25 cellular contexts compared by ENCODE assay signal in genomic region chr1:42888013-42888633, GRCh38. TPM values are rescaled to one million over a fixed set of nuclear protein-coding genes. Genes with fewer than 3 reads are reported as not detected.
DNase-seq lines count a peak whose midpoint lies in the region; FAIRE-seq and TF ChIP-seq lines count a peak whose summit lies in the region.
"Had no signal": no experiment of that assay in that cellular context is flagged by ENCODE, and none has a peak within 500 bp of the region (broad histone marks: within the 10 kb centered on the region; RNA-seq: fewer than 3 reads in every experiment).

No MANE protein-coding gene starts in this region.

- no peaks in the 10 kb centered on the region for H3K79me1 ChIP-seq in H1 (ENCODE audit: low read depth, low read length)
- H3K79me1 ChIP-seq in neuronal stem cell (ENCODE audit: low read depth, low read length), result no peaks in the 10 kb centered on the region

- H3K9me3 ChIP-seq in Karpas-422 (ENCODE audit: low read length) (no peaks in the 10 kb centered on the region), H1 (ENCODE audit: insufficient read depth in 2 of 2, low read depth in 1 of 2, low read length in 1 of 2) (no peaks in the 10 kb centered on the region), neuronal stem cell (replicated peaks in 1 of 2; ENCODE audit: control insufficient read depth in 2 of 2, insufficient read depth in 1 of 2, low read depth in 1 of 2, low read length in 2 of 2) (no peaks in the 10 kb centered on the region), esophagus squamous epithelium (no peaks in the 10 kb centered on the region)
- H3K9me3 ChIP-seq: BE2C, HAP-1, SJSA1 had no signal

- CTCF ChIA-PET in H1 (lab: Charles Lee; ENCODE audit: partially characterized antibody), result interaction anchor here (1.0 to 2.2 kb wide), 5 partner anchors 25 to 118 kb away, joined by 3 to 8 read pairs (median 3); no protein-coding TSS in a partner anchor

- H3K23me2 ChIP-seq in H1 (ENCODE audit: low read depth, low read length), result no peaks in the 10 kb centered on the region

- H4K8ac ChIP-seq in H1 (ENCODE audit: extremely low read depth, insufficient read depth, low read length) (no peak overlapping the region), neuronal stem cell (ENCODE audit: low read depth, low read length) (no peak overlapping the region)

- H4K20me1 ChIP-seq in Karpas-422 (ENCODE audit: insufficient read depth, low read depth, low read length) (no peaks in the 10 kb centered on the region), H1 (replicated peaks in 1 of 2; ENCODE audit: control insufficient read depth in 1 of 2, insufficient read depth in 2 of 2, low read length in 2 of 2) (no peaks in the 10 kb centered on the region)

- no peaks in the 10 kb centered on the region for H3K9me2 ChIP-seq in Karpas-422 (replicated peaks; ENCODE audit: insufficient read depth, low read length)

- no peak overlapping the region for H2BK20ac ChIP-seq in H1 (ENCODE audit: low read length)

- no peak overlapping the region for H3K4ac ChIP-seq in H1 (replicated peaks; ENCODE audit: insufficient read length, low read depth, low read length)
- peak overlapping the region; percentile 30 for H3K4ac ChIP-seq in neuronal stem cell (ENCODE audit: low read length)

- H3K18ac ChIP-seq in H1 (ENCODE audit: extremely low read depth, low read length), result no peak overlapping the region; the same call in 1 of the 2 replicates
- peak overlapping the region; percentile 86 for H3K18ac ChIP-seq in neuronal stem cell (ENCODE audit: low read length)

- DNase-seq in NCI-H748 (lab: John Stamatoyannopoulos, UW; ENCODE audit: unreplicated experiment) (peak; percentile 62), NCI-H748 treated with DMSO at 0.1 percent for 48 hours (lab: John Stamatoyannopoulos, UW) (no peak), Karpas-422 (peak; percentile 15), H1 (ENCODE audit: low read depth in 1 of 2, low spot score in 2 of 2) (no peak), neuronal stem cell (ENCODE audit: low spot score) (no peak), esophagus squamous epithelium (lab: John Stamatoyannopoulos, UW) (no peak), NCI-H2081 treated with DMSO at 0.1 percent for 48 hours (lab: John Stamatoyannopoulos, UW) (no peak)
- DNase-seq in activated CD4-positive, CD25-positive, alpha-beta regulatory T cell (lab: John Stamatoyannopoulos, UW), result no peak
- DNase-seq: BE2C; DMS153; DND-41; HFFc6; NCI-H1092 treated with DMSO at 0.1 percent for 48 hours; NCI-H1436 treated with DMSO at 0.1 percent for 48 hours; NCI-H187 treated with DMSO at 0.1 percent for 48 hours; NCI-H2107; NCI-H524; NCI-H82; NK-92 treated with Interleukin-12 subunit alpha and Interleukin-12 subunit beta, amount 100 ng/mL, for 24 hours; PC-3 had no signal

- H3K27me3 ChIP-seq in Karpas-422 (ENCODE audit: low read length), result no peaks in the 10 kb centered on the region
- H3K27me3 ChIP-seq in H1 (replicated peaks in 1 of 4; ENCODE audit: control insufficient read depth in 3 of 4, extremely low read depth in 1 of 4, insufficient read depth in 3 of 4, low read length in 3 of 4), result no peaks in the 10 kb centered on the region
- peaks cover 0 to 3% (median 0%) of the 10 kb centered on the region in 3 experiments for H3K27me3 ChIP-seq in neuronal stem cell (ENCODE audit: control insufficient read depth in 3 of 3, insufficient read depth in 3 of 3, low read depth in 1 of 3, low read length in 3 of 3)
- H3K27me3 ChIP-seq in esophagus squamous epithelium, result peaks cover 0 to 8% (median 0%) of the 10 kb centered on the region in 4 donors
- H3K27me3 ChIP-seq: BE2C, SJSA1 had no signal

- H3K79me2 ChIP-seq in Karpas-422 (ENCODE audit: low read length) (no peaks in the 10 kb centered on the region), H1 (ENCODE audit: control insufficient read depth in 1 of 2, insufficient read depth in 2 of 2, low read length in 2 of 2) (no peaks in the 10 kb centered on the region)

- H4K5ac ChIP-seq in H1 (ENCODE audit: insufficient read length, low read depth, low read length), result no peak overlapping the region

- intact Hi-C loops in esophagus squamous epithelium (cut with DNase I), result no loop called here

- H3K4me2 ChIP-seq in Karpas-422 (ENCODE audit: low read depth, low read length, poor library complexity, severe bottlenecking) (no peak overlapping the region), H1 (ENCODE audit: insufficient read depth in 1 of 2, low read depth in 2 of 2, low read length in 2 of 2) (no peak overlapping the region), neuronal stem cell (ENCODE audit: insufficient read depth, low read length, poor library complexity, severe bottlenecking) (no peak overlapping the region)
- H3K4me2 ChIP-seq: KMS-11 had no signal

- H3K36me3 ChIP-seq in Karpas-422 (ENCODE audit: insufficient read depth, low read length) (no peaks in the 10 kb centered on the region), H1 (ENCODE audit: control insufficient read depth in 2 of 4, insufficient read depth in 4 of 4, low read length in 3 of 4) (no peaks in the 10 kb centered on the region), neuronal stem cell (replicated peaks in 1 of 2; ENCODE audit: control insufficient read depth in 2 of 2, insufficient read depth in 2 of 2, low read length in 2 of 2) (no peaks in the 10 kb centered on the region), esophagus squamous epithelium (no peaks in the 10 kb centered on the region)
- H3K36me3 ChIP-seq: BE2C, HAP-1, SJSA1 had no signal

- POLR2A ChIA-PET in H1 (lab: Charles Lee; ENCODE audit: partially characterized antibody), result interaction anchor here (1.5 to 1.6 kb wide), 2 partner anchors 8 to 29 kb away, joined by 4 read pairs; no protein-coding TSS in a partner anchor

- no peak overlapping the region for H3K56ac ChIP-seq in H1 (replicated peaks; ENCODE audit: insufficient read length, low read depth, low read length)

- WGBS in H1 (ENCODE audit: extremely low coverage in 1 of 2, insufficient coverage in 1 of 2, insufficient read length in 1 of 2, insufficient replicate concordance in 2 of 2, low coverage in 1 of 2, low lambda C conversion rate in 2 of 2, missing lambda C conversion rate in 1 of 2), 2 experiments, result 91% methylated on average over 29 of the region's 31 CpGs; no CpG with 5 or more reads in 1 of the 2 experiments
- no CpG with 5 or more reads among the region's 31 CpGs for WGBS in neuronal stem cell (ENCODE audit: extremely low coverage in 2 of 2, insufficient read length in 2 of 2, insufficient replicate concordance in 1 of 2), 2 donors
- WGBS in esophagus squamous epithelium, 2 donors, result 60 to 90% methylated on average over 1 to 15 of the region's 31 CpGs

- H2AFZ ChIP-seq in Karpas-422 (ENCODE audit: low read length) (no peak overlapping the region), H1 (ENCODE audit: low read length) (peak overlapping the region; percentile 83; the same call in 1 of the 2 replicates), neuronal stem cell (ENCODE audit: low read length) (peak overlapping the region; percentile 68)

- no peak overlapping the region for H3K4me3 ChIP-seq in Karpas-422 (ENCODE audit: low read length)
- no peak overlapping the region for H3K4me3 ChIP-seq in H1 (ENCODE audit: extremely low read depth in 1 of 4, insufficient read depth in 2 of 4, low read depth in 3 of 4, low read length in 4 of 4)
- no peak overlapping the region for H3K4me3 ChIP-seq in neuronal stem cell (ENCODE audit: low read length in 2 of 2)
- no peak overlapping the region for H3K4me3 ChIP-seq in esophagus squamous epithelium
- H3K4me3 ChIP-seq: HAP-1, SJSA1 had no signal

- H2BK5ac ChIP-seq in H1 (ENCODE audit: low read depth, low read length) (0 out of 2 replicates have a peak overlapping the region, but pooled peaks have one; percentile 24), neuronal stem cell (ENCODE audit: low read length) (no peak overlapping the region)

- H3K23ac ChIP-seq in H1 (ENCODE audit: insufficient read length), result no peak overlapping the region
- H3K23ac ChIP-seq in neuronal stem cell (ENCODE audit: low read depth, low read length, poor library complexity), result peak overlapping the region; percentile 59

- TF ChIP-seq CTCF in H1 (IDR thresholded peaks at IDR 0.05; ENCODE audit: control extremely low read depth in 1 of 3, insufficient read depth in 1 of 3, low read depth in 1 of 3, low read length in 3 of 3) (no peak), esophagus squamous epithelium (IDR thresholded peaks at IDR 0.05) (no peak)

- H2BK12ac ChIP-seq in H1 (ENCODE audit: low read depth, low read length) (0 out of 2 replicates have a peak overlapping the region, but pooled peaks have one; percentile 17), neuronal stem cell (ENCODE audit: low read length) (peak overlapping the region; percentile 63)

- TF ChIP-seq EP300 in H1 (IDR thresholded peaks at IDR 0.05; ENCODE audit: borderline replicate concordance in 1 of 2, low read depth in 2 of 2, low read length in 2 of 2), result no peak

- H3K27ac ChIP-seq in Karpas-422 (ENCODE audit: low read length) (no peak overlapping the region), H1 (ENCODE audit: low read depth, low read length) (no peak overlapping the region), neuronal stem cell (replicated peaks; ENCODE audit: low read length) (no peak overlapping the region), esophagus squamous epithelium (no peak overlapping the region)
- H3K27ac ChIP-seq: 22Rv1, KMS-11, SJSA1 had no signal

- no peak overlapping the region for H3K9ac ChIP-seq in Karpas-422 (ENCODE audit: low read length)
- H3K9ac ChIP-seq in H1 (replicated peaks in 1 of 4; ENCODE audit: extremely low read depth in 1 of 4, low read depth in 3 of 4, low read length in 3 of 4), result no peak overlapping the region
- H3K9ac ChIP-seq in neuronal stem cell (ENCODE audit: low read depth, low read length, poor library complexity), result peak overlapping the region; percentile 40
- H3K9ac ChIP-seq: KMS-11 had no signal

- H3K14ac ChIP-seq in H1 (ENCODE audit: insufficient read length) (no peak overlapping the region), neuronal stem cell (ENCODE audit: low read length) (peak overlapping the region; percentile 78)

- peak overlapping the region; percentile 26 for H4K91ac ChIP-seq in H1 (replicated peaks; ENCODE audit: insufficient read length, low read length)
- H4K91ac ChIP-seq in neuronal stem cell (ENCODE audit: low read depth, low read length, poor library complexity), result peak overlapping the region; percentile 43

- no peak overlapping the region for H2BK15ac ChIP-seq in H1 (ENCODE audit: low read length)
- peak overlapping the region; percentile 83 for H2BK15ac ChIP-seq in neuronal stem cell (ENCODE audit: low read length)

- TF ChIP-seq RAD21 in H1 (IDR thresholded peaks at IDR 0.05 in 1 of 2, conservative IDR thresholded peaks at IDR 0.05 in 1 of 2; ENCODE audit: low read depth in 2 of 2, low read length in 2 of 2), result no peak

- H2AK5ac ChIP-seq in H1 (ENCODE audit: low read depth, low read length), result no peak overlapping the region
- H2AK5ac ChIP-seq in neuronal stem cell (ENCODE audit: low read depth, low read length), result peak overlapping the region; percentile 91

- no peak overlapping the region for H2BK120ac ChIP-seq in H1 (replicated peaks; ENCODE audit: low read depth, low read length)
- H2BK120ac ChIP-seq in neuronal stem cell (ENCODE audit: low read depth, low read length), result peak overlapping the region; percentile 8

- FAIRE-seq in H1 (lab: Jason Lieb, UNC), result no peak
- FAIRE-seq: GM19239 had no signal

- TF ChIP-seq POLR2A in H1 (IDR thresholded peaks at IDR 0.05; ENCODE audit: control extremely low read depth in 1 of 2, low read depth in 2 of 2, low read length in 2 of 2), result no peak
- TF ChIP-seq POLR2A in esophagus squamous epithelium (IDR thresholded peaks at IDR 0.05), result no peak

- peaks cover 14% of the 10 kb centered on the region for H3K4me1 ChIP-seq in Karpas-422 (ENCODE audit: low read length)
- H3K4me1 ChIP-seq in H1 (replicated peaks in 1 of 4; ENCODE audit: control insufficient read depth in 3 of 4, insufficient read depth in 4 of 4, low read length in 3 of 4), result no peaks in the 10 kb centered on the region; a peak in 1 of 7 replicates
- peaks cover 4 to 7% of the 10 kb centered on the region in 2 donors for H3K4me1 ChIP-seq in neuronal stem cell (ENCODE audit: control insufficient read depth in 2 of 2, insufficient read depth in 1 of 2, low read depth in 1 of 2, low read length in 2 of 2)
- H3K4me1 ChIP-seq in esophagus squamous epithelium, result no peaks in the 10 kb centered on the region
- H3K4me1 ChIP-seq: BE2C, HAP-1 had no signal

RNA-seq across cellular contexts. Expression of gene ZNF691, which starts 41.7 kb away (rescaled TPM):
- total RNA-seq in Karpas-422 (2014; rRNA removed; shearing (Covaris generic); ENCODE audit: low replicate concordance), result 15.4 and 18.3 TPM in 2 replicates
- total RNA-seq in H1 (2021; fragmentation: NEBNext Ultra II Directional; extraction: Animal tissue kit (Norgen Biotek cat#: 25700)), result 18.6 and 19.5 TPM in 2 replicates
- polyA plus RNA-seq in H1 (2011; rRNA removed), result 19.0 and 19.5 TPM in 2 replicates
- 18.6 TPM for polyA plus RNA-seq in H1 (2011; cell fraction: cytosol; rRNA removed)
- polyA plus RNA-seq in H1 (2011; cell fraction: nucleus; rRNA removed), result 22.6 TPM
- polyA plus RNA-seq in H1 (2012, experiment 1 of 2), result 20.1 to 23.1 TPM (median 20.9 TPM) in 4 replicates
- polyA plus RNA-seq in H1 (2012, experiment 2 of 2), result 24.4 TPM
- polyA plus RNA-seq in H1 (2013, experiment 1 of 2), result 15.6 TPM
- 15.9 TPM for polyA plus RNA-seq in H1 (2013, experiment 2 of 2)
- 9.5 and 16.8 TPM in 2 replicates for polyA minus RNA-seq in H1 (2011; rRNA and poly(A)+ RNA removed)
- 5.9 TPM for polyA minus RNA-seq in H1 (2011; cell fraction: cytosol; rRNA and poly(A)+ RNA removed)
- polyA minus RNA-seq in H1 (2011; cell fraction: nucleus; rRNA and poly(A)+ RNA removed), result 13.7 TPM
- polyA plus RNA-seq in neuronal stem cell (2013, experiment 1 of 2), result 12.9 TPM
- polyA plus RNA-seq in neuronal stem cell (2013, experiment 2 of 2), result 13.0 TPM
- total RNA-seq in esophagus squamous epithelium, result 1 to 10 TPM; 2.0 to 9.2 (median 5.5) TPM

Comparison
In these comparisons a context has a peak if more than half of its experiments do, and no peak if none do; other contexts are left out.
1. DNase-seq: peak in NCI-H748 (single experiment) and Karpas-422 (single experiment); none in NCI-H748 treated with DMSO at 0.1 percent for 48 hours (single experiment), H1 (0 of 2), neuronal stem cell (single experiment), esophagus squamous epithelium (single experiment), activated CD4-positive, CD25-positive, alpha-beta regulatory T cell (0 of 4) and NCI-H2081 treated with DMSO at 0.1 percent for 48 hours (single experiment).